ENCODE assay signal across 8 cellular contexts in the genomic region with DNA sequence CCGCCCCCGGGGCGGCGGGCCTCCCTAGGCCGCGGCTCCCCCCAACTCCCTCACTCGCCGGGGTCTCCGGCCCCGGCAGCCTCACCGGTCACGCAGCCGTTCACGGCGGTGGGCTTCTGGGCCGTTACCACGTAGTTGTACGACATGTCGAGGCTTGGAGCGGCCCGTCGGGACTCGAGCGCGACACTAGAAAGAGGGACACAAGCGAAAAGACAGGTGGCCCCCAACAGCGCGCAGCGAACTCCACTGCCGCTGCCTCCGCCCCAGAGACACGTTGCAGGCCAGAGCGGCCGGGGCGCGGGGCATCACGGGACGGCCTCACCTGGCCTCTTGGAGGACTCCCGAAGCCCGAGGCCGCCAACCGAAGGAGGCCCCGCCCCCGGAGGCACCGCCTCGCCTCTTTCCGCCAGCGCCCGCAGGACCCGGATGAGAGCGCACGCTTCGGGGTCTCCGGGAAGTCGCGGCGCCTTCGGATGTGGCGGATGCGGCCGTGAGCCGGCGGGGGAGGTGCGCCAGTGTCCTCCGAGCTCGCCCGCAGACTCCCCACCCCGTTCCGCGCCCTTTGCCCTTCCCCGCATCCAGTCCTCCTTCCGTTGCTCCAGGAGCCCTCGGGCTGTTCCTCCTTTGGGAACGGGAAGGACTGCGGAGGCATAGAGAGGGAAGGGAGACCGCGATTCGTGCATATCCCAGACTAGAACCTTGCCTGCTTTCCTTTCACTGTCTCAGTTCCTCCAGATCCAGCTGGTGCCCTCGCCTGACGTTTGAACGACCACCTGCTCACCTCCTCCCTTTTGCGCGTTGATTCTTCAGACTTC. TPM values are rescaled to one million over a fixed set of nuclear protein-coding genes. Genes with fewer than 3 reads are reported as not detected.
A peak's percentile ranks its signal among the peaks of the same experiment; 100 is the strongest.
DNase-seq lines count a peak whose midpoint lies in the region; ATAC-seq and TF ChIP-seq lines count a peak whose summit lies in the region.

A gene (minus strand): TSS at position 283 of the 815 bp plus-strand sequence. CDS start 137 bp downstream, at position 146.
A gene with protein sequence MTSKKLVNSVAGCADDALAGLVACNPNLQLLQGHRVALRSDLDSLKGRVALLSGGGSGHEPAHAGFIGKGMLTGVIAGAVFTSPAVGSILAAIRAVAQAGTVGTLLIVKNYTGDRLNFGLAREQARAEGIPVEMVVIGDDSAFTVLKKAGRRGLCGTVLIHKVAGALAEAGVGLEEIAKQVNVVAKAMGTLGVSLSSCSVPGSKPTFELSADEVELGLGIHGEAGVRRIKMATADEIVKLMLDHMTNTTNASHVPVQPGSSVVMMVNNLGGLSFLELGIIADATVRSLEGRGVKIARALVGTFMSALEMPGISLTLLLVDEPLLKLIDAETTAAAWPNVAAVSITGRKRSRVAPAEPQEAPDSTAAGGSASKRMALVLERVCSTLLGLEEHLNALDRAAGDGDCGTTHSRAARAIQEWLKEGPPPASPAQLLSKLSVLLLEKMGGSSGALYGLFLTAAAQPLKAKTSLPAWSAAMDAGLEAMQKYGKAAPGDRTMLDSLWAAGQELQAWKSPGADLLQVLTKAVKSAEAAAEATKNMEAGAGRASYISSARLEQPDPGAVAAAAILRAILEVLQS (plus strand): TSS at position 406 of the 815 bp plus-strand sequence. CDS start 1,501 bp downstream, outside the sequence.

- TF ChIP-seq EP300 in SK-N-SH (IDR thresholded peaks at IDR 0.05; ENCODE audit: borderline replicate concordance in 1 of 2, low read depth in 1 of 2, low read length in 1 of 2): no peak

- CTCF ChIA-PET in SK-N-SH (lab: Yijun Ruan, JAX): interaction anchor here (0.8 to 7.9 kb wide), 7 partner anchors 24 to 306 kb away, joined by 3 to 300 read pairs (median 6); a partner anchor contains a TSS

- H4K20me1 ChIP-seq in SK-N-SH (ENCODE audit: insufficient read depth): peaks cover 25% of the 10 kb centered on the region

- H3K79me2 ChIP-seq in SK-N-SH (ENCODE audit: insufficient read depth): peaks cover 49% of the 10 kb centered on the region

- no peak for TF ChIP-seq CTCF in SK-N-SH (IDR thresholded peaks at IDR 0.05)

- peak within 1 kb of the TSS; percentile 96 for H3K4me2 ChIP-seq in SK-N-SH

- H2AFZ ChIP-seq in SK-N-SH (ENCODE audit: low read depth): peak within 1 kb of the TSS; percentile 84

- DNase-seq in GM04504 (ENCODE audit: low read depth) (peak; percentile 79), NCI-H1092 (lab: John Stamatoyannopoulos, UW) (peak; percentile 97), SK-N-SH (peak; percentile 99), germinal center (ENCODE audit: low spot score) (peak; percentile 95), non-pigmented ciliary epithelial cell (ENCODE audit: low read depth) (peak; percentile 42), substantia nigra (lab: John Stamatoyannopoulos, UW) (peak; percentile 53 to 98 (median 89))
- peak; percentile 98 for DNase-seq in activated naive CD4-positive, alpha-beta T cell treated with anti-CD3 and anti-CD28 coated beads, Interleukin-2, amount 50 U/mL, for 16 hours

- WGBS in SK-N-SH (ENCODE audit: low lambda C conversion rate): under 1% methylated on average over 31 of the region's 83 CpGs

- no peaks in the 10 kb centered on the region for H3K9me3 ChIP-seq in SK-N-SH

- peak within 1 kb of the TSS; percentile 99 for H3K9ac ChIP-seq in SK-N-SH

- H3K27ac ChIP-seq in SK-N-SH (ENCODE audit: low read depth in 2 of 2, low read length in 1 of 2): peak within 1 kb of the TSS; percentile 74 to 96
- H3K27ac ChIP-seq in substantia nigra (ENCODE audit: low read depth, low read length, poor library complexity, severe bottlenecking): peak within 1 kb of the TSS; percentile 86

- peaks cover 21 to 40% of the 10 kb centered on the region in 2 experiments for H3K4me1 ChIP-seq in SK-N-SH (ENCODE audit: control insufficient read depth in 1 of 2, insufficient read depth in 2 of 2, low read depth in 1 of 2, low read length in 1 of 2)

- no peaks in the 10 kb centered on the region for H3K27me3 ChIP-seq in SK-N-SH (ENCODE audit: insufficient read depth)

- ATAC-seq in HG02588 (IDR thresholded peaks at IDR 0.05; ENCODE audit: unreplicated experiment): peak; percentile 92

- POLR2A ChIA-PET in SK-N-SH (lab: Yijun Ruan, JAX): interaction anchor here (1.2 to 4.3 kb wide), 6 partner anchors 24 to 96 kb away, joined by 3 to 48 read pairs (median 5); a partner anchor contains a TSS

- H3F3A ChIP-seq in SK-N-SH (replicated peaks; ENCODE audit: insufficient read depth): peaks cover 8% of the 10 kb centered on the region

- TF ChIP-seq RAD21 in SK-N-SH (IDR thresholded peaks at IDR 0.05; ENCODE audit: low read length): no peak

- H3K36me3 ChIP-seq in SK-N-SH (replicated peaks in 1 of 2; ENCODE audit: control insufficient read depth in 1 of 2, insufficient read depth in 2 of 2, low read length in 1 of 2): peaks cover 17% of the 10 kb centered on the region in 2 experiments

- peak within 1 kb of the TSS; percentile 92 to 93 for H3K4me3 ChIP-seq in SK-N-SH (ENCODE audit: low read depth in 2 of 2, low read length in 1 of 2)

- H3K9me2 ChIP-seq in SK-N-SH: no peaks in the 10 kb centered on the region

TF ChIP-seq in SK-N-SH, 30 proteins besides CTCF, POLR2A, EP300 and RAD21 (continues in another document):
- TF ChIP-seq, protein P1, sequence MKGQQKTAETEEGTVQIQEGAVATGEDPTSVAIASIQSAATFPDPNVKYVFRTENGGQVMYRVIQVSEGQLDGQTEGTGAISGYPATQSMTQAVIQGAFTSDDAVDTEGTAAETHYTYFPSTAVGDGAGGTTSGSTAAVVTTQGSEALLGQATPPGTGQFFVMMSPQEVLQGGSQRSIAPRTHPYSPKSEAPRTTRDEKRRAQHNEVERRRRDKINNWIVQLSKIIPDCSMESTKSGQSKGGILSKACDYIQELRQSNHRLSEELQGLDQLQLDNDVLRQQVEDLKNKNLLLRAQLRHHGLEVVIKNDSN (IDR thresholded peaks at IDR 0.05; ENCODE audit: borderline replicate concordance, low read depth): 0 out of 2 replicates have a peak, but pooled peaks have one; percentile 40
- TF ChIP-seq NRF1 (IDR thresholded peaks at IDR 0.05; ENCODE audit: low read depth, low read length) (no peak), GATA2 (CRISPR knock-in tag; IDR thresholded peaks at IDR 0.05) (no peak), TEAD4 (IDR thresholded peaks at IDR 0.05; ENCODE audit: borderline replicate concordance, insufficient read depth) (no peak), TAF1 (IDR thresholded peaks at IDR 0.05; ENCODE audit: borderline replicate concordance, low read depth, low read length) (peak; percentile 87; the same call in 1 of the 2 replicates), MEF2A (IDR thresholded peaks at IDR 0.05; ENCODE audit: borderline replicate concordance, low read depth) (no peak), SIN3A (IDR thresholded peaks at IDR 0.05; ENCODE audit: borderline replicate concordance, low read depth, low read length) (peak; percentile 88), CHD2 (IDR thresholded peaks at IDR 0.05; ENCODE audit: low read length, partially characterized antibody) (peak; percentile 48), GABPA (IDR thresholded peaks at IDR 0.05; ENCODE audit: low read depth) (peak; percentile 71), FOSL2 (IDR thresholded peaks at IDR 0.05; ENCODE audit: borderline replicate concordance, low read depth) (no peak), RXRA (IDR thresholded peaks at IDR 0.05; ENCODE audit: borderline replicate concordance, low read depth) (no peak), FOXJ3 (CRISPR knock-in tag; IDR thresholded peaks at IDR 0.05) (peak; percentile 69; the same call in 1 of the 2 replicates), MXI1 (IDR thresholded peaks at IDR 0.05; ENCODE audit: low read depth, low read length) (peak; percentile 91), NFIC (IDR thresholded peaks at IDR 0.05; ENCODE audit: borderline replicate concordance) (no peak), RCOR1 (IDR thresholded peaks at IDR 0.05; ENCODE audit: low read length) (no peak)
- TF ChIP-seq, protein P2, sequence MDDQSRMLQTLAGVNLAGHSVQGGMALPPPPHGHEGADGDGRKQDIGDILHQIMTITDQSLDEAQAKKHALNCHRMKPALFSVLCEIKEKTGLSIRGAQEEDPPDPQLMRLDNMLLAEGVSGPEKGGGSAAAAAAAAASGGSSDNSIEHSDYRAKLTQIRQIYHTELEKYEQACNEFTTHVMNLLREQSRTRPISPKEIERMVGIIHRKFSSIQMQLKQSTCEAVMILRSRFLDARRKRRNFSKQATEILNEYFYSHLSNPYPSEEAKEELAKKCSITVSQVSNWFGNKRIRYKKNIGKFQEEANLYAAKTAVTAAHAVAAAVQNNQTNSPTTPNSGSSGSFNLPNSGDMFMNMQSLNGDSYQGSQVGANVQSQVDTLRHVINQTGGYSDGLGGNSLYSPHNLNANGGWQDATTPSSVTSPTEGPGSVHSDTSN (IDR thresholded peaks at IDR 0.05): no peak; the same call in 1 of the 2 replicates
- TF ChIP-seq, protein P3, sequence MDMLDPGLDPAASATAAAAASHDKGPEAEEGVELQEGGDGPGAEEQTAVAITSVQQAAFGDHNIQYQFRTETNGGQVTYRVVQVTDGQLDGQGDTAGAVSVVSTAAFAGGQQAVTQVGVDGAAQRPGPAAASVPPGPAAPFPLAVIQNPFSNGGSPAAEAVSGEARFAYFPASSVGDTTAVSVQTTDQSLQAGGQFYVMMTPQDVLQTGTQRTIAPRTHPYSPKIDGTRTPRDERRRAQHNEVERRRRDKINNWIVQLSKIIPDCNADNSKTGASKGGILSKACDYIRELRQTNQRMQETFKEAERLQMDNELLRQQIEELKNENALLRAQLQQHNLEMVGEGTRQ (IDR thresholded peaks at IDR 0.05; ENCODE audit: borderline replicate concordance, low read depth, low read length): no peak
- TF ChIP-seq, protein P4, sequence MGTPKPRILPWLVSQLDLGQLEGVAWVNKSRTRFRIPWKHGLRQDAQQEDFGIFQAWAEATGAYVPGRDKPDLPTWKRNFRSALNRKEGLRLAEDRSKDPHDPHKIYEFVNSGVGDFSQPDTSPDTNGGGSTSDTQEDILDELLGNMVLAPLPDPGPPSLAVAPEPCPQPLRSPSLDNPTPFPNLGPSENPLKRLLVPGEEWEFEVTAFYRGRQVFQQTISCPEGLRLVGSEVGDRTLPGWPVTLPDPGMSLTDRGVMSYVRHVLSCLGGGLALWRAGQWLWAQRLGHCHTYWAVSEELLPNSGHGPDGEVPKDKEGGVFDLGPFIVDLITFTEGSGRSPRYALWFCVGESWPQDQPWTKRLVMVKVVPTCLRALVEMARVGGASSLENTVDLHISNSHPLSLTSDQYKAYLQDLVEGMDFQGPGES (IDR thresholded peaks at IDR 0.05; ENCODE audit: low read depth, low read length): no peak

RNA-seq across cellular contexts. Expression of the first gene that starts in this region (rescaled TPM):
- polyA plus RNA-seq in SK-N-SH (2012; rRNA removed): 170 and 224 TPM in 2 replicates
- polyA plus RNA-seq in SK-N-SH (2012; cell fraction: cytosol; rRNA removed): 165 and 169 TPM in 2 replicates
- polyA plus RNA-seq in SK-N-SH (2012; cell fraction: nucleus; rRNA removed): 146 and 236 TPM in 2 replicates

RNA-seq across cellular contexts. Expression of the second gene that starts in this region (rescaled TPM):
- 71.0 and 72.0 TPM in 2 replicates for polyA plus RNA-seq in SK-N-SH (2012; rRNA removed)
- polyA plus RNA-seq in SK-N-SH (2012; cell fraction: cytosol; rRNA removed): 20.5 and 34.1 TPM in 2 replicates
- 253 and 263 TPM in 2 replicates for polyA plus RNA-seq in SK-N-SH (2012; cell fraction: nucleus; rRNA removed)

Comparison
In these comparisons a context has a peak if more than half of its experiments do, and no peak if none do; other contexts are left out.
1. Peak in every context shown above with its lines: DNase-seq, ATAC-seq, H3K4me3 ChIP-seq and H3K27ac ChIP-seq.
2. DNase-seq: peak in every context shown above with its lines; median percentile 99 in SK-N-SH; 98 in activated naive CD4-positive, alpha-beta T cell treated with anti-CD3 and anti-CD28 coated beads, Interleukin-2, amount 50 U/mL, for 16 hours; 97 in NCI-H1092; 95 in germinal center; 89 in substantia nigra; 79 in GM04504; 42 in non-pigmented ciliary epithelial cell.